ENCODE assay signal across 14 cellular contexts in the genomic region with DNA sequence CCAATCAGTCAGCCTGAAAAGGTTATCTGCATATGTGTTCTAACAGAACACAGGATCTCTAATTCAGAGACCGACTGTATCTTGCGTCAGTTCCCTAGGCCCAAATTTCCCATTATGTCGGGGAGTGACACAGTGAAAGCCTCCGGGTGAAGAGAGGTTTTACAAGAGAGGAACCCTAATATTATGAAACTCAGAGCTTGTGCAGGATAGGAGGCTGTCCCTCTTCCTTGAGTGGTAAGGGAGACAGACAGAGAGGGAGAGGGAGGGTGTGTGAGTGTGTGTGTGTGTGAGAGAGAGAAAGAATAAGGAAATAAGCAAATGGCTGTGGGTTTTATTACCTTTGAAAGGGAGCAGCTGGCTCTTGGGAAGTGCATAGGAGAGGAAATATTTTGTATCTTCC. TPM values are rescaled to one million over a fixed set of nuclear protein-coding genes. Genes with fewer than 3 reads are reported as not detected.
DNase-seq lines count a peak whose midpoint lies in the region; ATAC-seq, FAIRE-seq and TF ChIP-seq lines count a peak whose summit lies in the region.
"Had no signal": no experiment of that assay in that cellular context is flagged by ENCODE, and none has a peak within 500 bp of the region (broad histone marks: within the 10 kb centered on the region; RNA-seq: fewer than 3 reads in every experiment).

No MANE protein-coding gene starts in this region.

- no peak for ATAC-seq in omental fat pad (ENCODE audit: low FRiP score)
- ATAC-seq: activated CD4-positive, CD25-positive, alpha-beta regulatory T cell treated with anti-CD3 and anti-CD28 coated beads, Interleukin-2, amount 50 U/mL, for 24 hours had no signal

- H3K27me3 Mint-ChIP-seq in Caco-2 (ENCODE audit: insufficient read depth, unreplicated experiment) (no peaks in the 10 kb centered on the region), chondrocyte (ENCODE audit: low read depth) (no peaks in the 10 kb centered on the region)

- peaks cover 24% of the 10 kb centered on the region for H3K9me3 ChIP-seq in Caco-2
- no peaks in the 10 kb centered on the region for H3K9me3 ChIP-seq in kidney (ENCODE audit: control insufficient read depth in 1 of 2, low read length in 2 of 2)
- no peaks in the 10 kb centered on the region for H3K9me3 ChIP-seq in sigmoid colon

- WGBS in sigmoid colon, 2 donors, result 57 to 77% methylated on average over 4 of the region's 4 CpGs

- no peak for FAIRE-seq in kidney (lab: Jason Lieb, UNC)
- FAIRE-seq: RCC 7860 had no signal

- BruUV-seq in Caco-2 (replicated peaks; lab: Mats Ljungman, UMichigan), result no TSS peak

- H3K4me1 ChIP-seq in Caco-2, result peaks cover 4% of the 10 kb centered on the region
- peaks cover 0 to 16% of the 10 kb centered on the region in 2 donors for H3K4me1 ChIP-seq in kidney (ENCODE audit: control insufficient read depth in 1 of 2, insufficient read depth in 1 of 2, low read depth in 1 of 2, low read length in 2 of 2)
- peaks cover 0 to 20% (median 15%) of the 10 kb centered on the region in 4 donors for H3K4me1 ChIP-seq in sigmoid colon

- peaks cover 16% of the 10 kb centered on the region for H3K36me3 Mint-ChIP-seq in Caco-2 (ENCODE audit: insufficient read depth, unreplicated experiment)
- H3K36me3 Mint-ChIP-seq in chondrocyte (ENCODE audit: low read depth), result peaks cover 1% of the 10 kb centered on the region

- H3K27me3 ChIP-seq in Caco-2 (replicated peaks; ENCODE audit: control insufficient read depth, insufficient read depth, low read length) (no peaks in the 10 kb centered on the region), sigmoid colon (no peaks in the 10 kb centered on the region)

- H3K4me3 ChIP-seq in Caco-2 (ENCODE audit: low read depth, low read length) (no peak overlapping the region), kidney (ENCODE audit: low read length in 2 of 2) (peak overlapping the region; percentile 83 to 88), sigmoid colon (peak overlapping the region in 3 of 4 donors; percentile 45 to 60 (median 57))

- POLR2A ChIA-PET in Caco-2 (lab: Charles Lee), result no interaction called here

- TF ChIP-seq POLR2A in sigmoid colon (IDR thresholded peaks at IDR 0.05), result no peak

- H3K27ac Mint-ChIP-seq in Caco-2 (ENCODE audit: unreplicated experiment), result no peak overlapping the region
- no peak overlapping the region for H3K27ac Mint-ChIP-seq in chondrocyte (ENCODE audit: unreplicated experiment)
- H3K27ac Mint-ChIP-seq: mesothelial cell of epicardium had no signal

- CTCF ChIA-PET in Caco-2 (lab: Charles Lee), result no interaction called here

- H3K9me3 Mint-ChIP-seq in Caco-2 (ENCODE audit: unreplicated experiment), result peaks cover 2% of the 10 kb centered on the region
- H3K9me3 Mint-ChIP-seq in chondrocyte (ENCODE audit: low read depth), result peaks cover 11% of the 10 kb centered on the region

- TF ChIP-seq CTCF in Caco-2 (IDR thresholded peaks at IDR 0.05; ENCODE audit: insufficient read depth in 1 of 2, low read depth in 1 of 2, low read length in 1 of 2, severe bottlenecking in 1 of 2, unreplicated experiment in 1 of 2) (no peak), kidney (IDR thresholded peaks at IDR 0.05; ENCODE audit: borderline replicate concordance, extremely low read depth, insufficient read depth) (no peak), sigmoid colon (IDR thresholded peaks at IDR 0.05) (no peak), omental fat pad (IDR thresholded peaks at IDR 0.05) (no peak), chondrocyte (IDR thresholded peaks at IDR 0.05) (no peak)

- intact Hi-C loops in Caco-2 (cut with micrococcal nuclease; ENCODE audit: unreplicated experiment) (no loop called here), kidney (cut with DNase I) (no loop called here), sigmoid colon (cut with DNase I) (no loop called here)

- peak overlapping the region in 1 of 2 donors; percentile 67 for H3K9ac ChIP-seq in kidney (ENCODE audit: low read length in 2 of 2)

- DNase-seq in Caco-2, result no peak
- peak; percentile 55 for DNase-seq in NOMO-1 treated with dmso at 0.1 percent for 144 hours (lab: John Stamatoyannopoulos, UW; ENCODE audit: unreplicated experiment)
- no peak for DNase-seq in kidney
- DNase-seq in sigmoid colon, result no peak
- no peak for DNase-seq in SW480 (ENCODE audit: low spot score)
- DNase-seq in omental fat pad (ENCODE audit: low spot score), result no peak
- DNase-seq in chondrocyte (ENCODE audit: low spot score), result no peak
- DNase-seq: activated naive CD4-positive, alpha-beta T cell treated with Interleukin-2 at 50 U/mL for 16 hours; DMS153; effector CD4-positive, alpha-beta T cell; NCI-H2171 had no signal

- TF ChIP-seq EP300 in sigmoid colon (IDR thresholded peaks at IDR 0.05), result no peak

- H3K4me3 Mint-ChIP-seq in Caco-2 (ENCODE audit: unreplicated experiment) (peak overlapping the region; percentile 45), chondrocyte (ENCODE audit: unreplicated experiment) (no peak overlapping the region)
- H3K4me3 Mint-ChIP-seq: mesothelial cell of epicardium had no signal

- peak overlapping the region; percentile 34 to 43 for H3K27ac ChIP-seq in kidney (ENCODE audit: low read depth in 2 of 2, low read length in 2 of 2)
- H3K27ac ChIP-seq in sigmoid colon, result peak overlapping the region in 3 of 4 donors; percentile 78 to 79 (median 78)

- H3K4me1 Mint-ChIP-seq in Caco-2 (ENCODE audit: low read depth, unreplicated experiment), result no peaks in the 10 kb centered on the region
- peaks cover 3% of the 10 kb centered on the region for H3K4me1 Mint-ChIP-seq in chondrocyte (ENCODE audit: low read depth)
- H3K4me1 Mint-ChIP-seq: mesothelial cell of epicardium had no signal

- H3K36me3 ChIP-seq in Caco-2 (ENCODE audit: control insufficient read depth, insufficient read depth, low read length) (no peaks in the 10 kb centered on the region), kidney (ENCODE audit: control insufficient read depth in 1 of 2, insufficient read depth in 2 of 2, low read length in 2 of 2) (no peaks in the 10 kb centered on the region), sigmoid colon (no peaks in the 10 kb centered on the region)

RNA-seq across cellular contexts. Expression of a gene that starts 1.9 kb away (rescaled TPM):
- total RNA-seq in Caco-2 (2022) (11.5 and 13.3 TPM in 2 replicates), kidney (68.8 TPM), sigmoid colon (10 to 100 TPM; 20.8 to 96.9 (median 72.0) TPM), omental fat pad (100 to 1,000 TPM; 129 to 173 (median 158) TPM), chondrocyte (not detected in 3 replicates)
- polyA plus RNA-seq in kidney (ENCODE audit: insufficient read depth, low read depth, low replicate concordance) (43.8 TPM), sigmoid colon (100 to 1,000 TPM in 1 of 3 donors, 10 to 100 TPM in 2; 42.7 to 178 (median 52.3) TPM)

RNA-seq across cellular contexts. Expression of a gene that starts 8.2 kb away (rescaled TPM):
- total RNA-seq in Caco-2 (2022) (37.8 and 46.4 TPM in 2 replicates), kidney (19.0 TPM), sigmoid colon (10 to 100 TPM; 27.3 to 40.2 (median 35.6) TPM), omental fat pad (10 to 100 TPM; 18.7 to 96.9 (median 29.8) TPM), chondrocyte (4.9 to 7.4 TPM (median 6.6 TPM) in 3 replicates)
- polyA plus RNA-seq in kidney (ENCODE audit: insufficient read depth, low read depth, low replicate concordance) (7.6 TPM), sigmoid colon (10 to 100 TPM in 1 of 3 donors, 1 to 10 TPM in 2; 3.9 to 30.5 (median 5.4) TPM)

RNA-seq across cellular contexts. Expression of a gene that starts 16.4 kb away (rescaled TPM):
- total RNA-seq in Caco-2 (2022) (88.7 and 99.4 TPM in 2 replicates), kidney (56.8 TPM), sigmoid colon (10 to 100 TPM; 48.7 to 90.3 (median 73.6) TPM), omental fat pad (10 to 100 TPM; 39.3 to 79.3 (median 62.2) TPM), chondrocyte (41.2 to 50.5 TPM (median 43.4 TPM) in 3 replicates)
- polyA plus RNA-seq in kidney (ENCODE audit: insufficient read depth, low read depth, low replicate concordance) (326 TPM), sigmoid colon (100 to 1,000 TPM; 189 to 360 (median 314) TPM)

RNA-seq across cellular contexts. Expression of a gene that starts 16.6 kb away (rescaled TPM):
- total RNA-seq in Caco-2 (2022) (111 and 112 TPM in 2 replicates), kidney (76.9 TPM), sigmoid colon (100 to 1,000 TPM; 120 to 146 (median 136) TPM), omental fat pad (100 to 1,000 TPM in 2 of 4 donors, 10 to 100 TPM in 2; 76.0 to 129 (median 105) TPM), chondrocyte (56.6 to 81.4 TPM (median 59.7 TPM) in 3 replicates)
- polyA plus RNA-seq in kidney (ENCODE audit: insufficient read depth, low read depth, low replicate concordance) (72.5 TPM), sigmoid colon (10 to 100 TPM; 70.3 to 79.4 (median 73.5) TPM)

RNA-seq across cellular contexts. Expression of a gene that starts 33.6 kb away (rescaled TPM):
- total RNA-seq in Caco-2 (2022) (38.8 and 40.2 TPM in 2 replicates), kidney (20.8 TPM), sigmoid colon (10 to 100 TPM; 13.2 to 18.0 (median 15.1) TPM), omental fat pad (10 to 100 TPM; 21.2 to 29.9 (median 25.2) TPM), chondrocyte (24.5 to 31.4 TPM (median 24.6 TPM) in 3 replicates)
- polyA plus RNA-seq in kidney (ENCODE audit: insufficient read depth, low read depth, low replicate concordance) (13.7 TPM), sigmoid colon (10 to 100 TPM; 19.2 to 35.0 (median 29.8) TPM)
